ENCODE assay signal across 10 cellular contexts in genomic region chr7:135714534-135715009, GRCh38. TPM values are rescaled to one million over a fixed set of nuclear protein-coding genes. Genes with fewer than 3 reads are reported as not detected.
DNase-seq lines count a peak whose midpoint lies in the region; ATAC-seq and TF ChIP-seq lines count a peak whose summit lies in the region.
"Had no signal": no experiment of that assay in that cellular context is flagged by ENCODE, and none has a peak within 500 bp of the region (broad histone marks: within the 10 kb centered on the region; RNA-seq: fewer than 3 reads in every experiment).

No MANE protein-coding gene starts in this region.

- H3K27me3 ChIP-seq in RWPE2 (ENCODE audit: insufficient read depth, poor library complexity, severe bottlenecking), result no peaks in the 10 kb centered on the region
- no peaks in the 10 kb centered on the region for H3K27me3 ChIP-seq in smooth muscle cell (ENCODE audit: low read depth)

- 19% methylated on average over 20 of the region's 20 CpGs for WGBS in smooth muscle cell (ENCODE audit: low lambda C conversion rate)

- peak overlapping the region; percentile 46 for H3K4me2 ChIP-seq in smooth muscle cell

- H3K36me3 ChIP-seq in RWPE2 (ENCODE audit: low read depth), result no peaks in the 10 kb centered on the region
- H3K36me3 ChIP-seq in smooth muscle cell (ENCODE audit: low read depth), result no peaks in the 10 kb centered on the region

- no peak overlapping the region for H2AFZ ChIP-seq in smooth muscle cell (ENCODE audit: low read depth)

- DNase-seq in NCI-H1417 (lab: John Stamatoyannopoulos, UW) (peak in 2 of 3 experiments; percentile 63 to 80), NCI-H1417 treated with DMSO at 0.1 percent for 48 hours (lab: John Stamatoyannopoulos, UW) (no peak), RWPE2 (ENCODE audit: low spot score) (no peak), fibroblast of mammary gland (ENCODE audit: low read depth) (peak; percentile 78), smooth muscle cell (lab: John Stamatoyannopoulos, UW; ENCODE audit: unreplicated experiment) (no peak), NCI-H82 treated with DMSO at 0.1 percent for 48 hours (lab: John Stamatoyannopoulos, UW; ENCODE audit: unreplicated experiment) (no peak), medulla oblongata (ENCODE audit: extremely low spot score) (no peak)
- no peak for DNase-seq in stimulated activated CD8-positive, alpha-beta memory T cell treated with anti-CD3 and anti-CD28 coated beads, Interleukin-4, amount 100 ng/mL, for 48 hours
- DNase-seq: activated naive CD8-positive, alpha-beta T cell treated with anti-CD3 and anti-CD28 coated beads, Interleukin-2, amount 10 ng/mL, durations not matched to agents 7 days and 5 days had no signal

- H3K4me1 ChIP-seq in RWPE2 (ENCODE audit: insufficient read depth, poor library complexity, severe bottlenecking), result peaks cover 20% of the 10 kb centered on the region
- peaks cover 12% of the 10 kb centered on the region for H3K4me1 ChIP-seq in smooth muscle cell (ENCODE audit: low read depth)

- H3K27ac ChIP-seq in RWPE2 (ENCODE audit: poor library complexity, severe bottlenecking) (peak overlapping the region; percentile 6), smooth muscle cell (ENCODE audit: low read depth) (peak overlapping the region; percentile 40)

- H3K9me3 ChIP-seq in RWPE2 (ENCODE audit: severe bottlenecking) (no peaks in the 10 kb centered on the region), smooth muscle cell (replicated peaks; ENCODE audit: low read depth) (no peaks in the 10 kb centered on the region)

- no peak overlapping the region for H3K4me3 ChIP-seq in RWPE2 (ENCODE audit: severe bottlenecking)
- no peak overlapping the region for H3K4me3 ChIP-seq in fibroblast of mammary gland (ENCODE audit: control insufficient read depth, low read depth, low read length)
- no peak overlapping the region for H3K4me3 ChIP-seq in smooth muscle cell
- H3K4me3 ChIP-seq: GM12878 had no signal

- ATAC-seq in RWPE2 (ENCODE audit: low read depth), result peak; percentile 80
- ATAC-seq: GM12878 had no signal

- H3F3A ChIP-seq in smooth muscle cell (ENCODE audit: low read depth), result peaks cover 12% of the 10 kb centered on the region

- TF ChIP-seq CTCF in RWPE2 (IDR thresholded peaks at IDR 0.05; ENCODE audit: poor library complexity, severe bottlenecking) (no peak), fibroblast of mammary gland (conservative IDR thresholded peaks at IDR 0.05; ENCODE audit: control insufficient read depth, insufficient read depth, low read depth, low read length) (no peak), smooth muscle cell (IDR thresholded peaks at IDR 0.05; ENCODE audit: borderline replicate concordance, insufficient read depth, poor library complexity, severe bottlenecking) (no peak)

- no peak overlapping the region for H3K9ac ChIP-seq in smooth muscle cell (ENCODE audit: low read depth)

- H3K79me2 ChIP-seq in smooth muscle cell (ENCODE audit: low read depth), result no peaks in the 10 kb centered on the region

- no peaks in the 10 kb centered on the region for H4K20me1 ChIP-seq in smooth muscle cell (ENCODE audit: low read depth)

RNA-seq across cellular contexts. Expression of gene SLC13A4, which starts 13.4 kb away (rescaled TPM):
- 0.18 TPM in 1 of 2 replicates, not detected in the other for total RNA-seq in smooth muscle cell
- polyA plus RNA-seq in smooth muscle cell, result 0.43 and 0.61 TPM in 2 replicates
- total RNA-seq: activated naive CD8-positive, alpha-beta T cell treated with anti-CD3 and anti-CD28 coated beads, Interleukin-2, amount 10 ng/mL, durations not matched to agents 7 days and 5 days; GM12878 had no signal

RNA-seq across cellular contexts. Expression of gene FAM180A, which starts 34.0 kb away (rescaled TPM):
- total RNA-seq in smooth muscle cell, result not detected in 2 replicates
- 0.14 and 0.26 TPM in 2 replicates for polyA plus RNA-seq in smooth muscle cell
- total RNA-seq: activated naive CD8-positive, alpha-beta T cell treated with anti-CD3 and anti-CD28 coated beads, Interleukin-2, amount 10 ng/mL, durations not matched to agents 7 days and 5 days; GM12878 had no signal
- polyA plus RNA-seq: GM12878 had no signal

RNA-seq across cellular contexts. Expression of gene STMP1, which starts 52.3 kb away (rescaled TPM):
- total RNA-seq in smooth muscle cell, result 26.6 and 28.7 TPM in 2 replicates
- polyA plus RNA-seq in smooth muscle cell, result 72.1 and 76.8 TPM in 2 replicates

Comparison
In these comparisons a context has a peak if more than half of its experiments do, and no peak if none do; other contexts are left out.
1. DNase-seq: peak in NCI-H1417 (2 of 3) and fibroblast of mammary gland (single experiment); none in NCI-H1417 treated with DMSO at 0.1 percent for 48 hours (single experiment), RWPE2 (single experiment), smooth muscle cell (single experiment), NCI-H82 treated with DMSO at 0.1 percent for 48 hours (single experiment), stimulated activated CD8-positive, alpha-beta memory T cell treated with anti-CD3 and anti-CD28 coated beads, Interleukin-4, amount 100 ng/mL, for 48 hours (single experiment) and medulla oblongata (single experiment).